16 cellular contexts compared by ENCODE assay signal in genomic region chr2:2764739-2765138, GRCh38.
A peak's percentile ranks its signal among the peaks of the same experiment; 100 is the strongest.
DNase-seq lines count a peak whose midpoint lies in the region; ATAC-seq and TF ChIP-seq lines count a peak whose summit lies in the region.
"Had no signal": no experiment of that assay in that cellular context is flagged by ENCODE, and none has a peak within 500 bp of the region (broad histone marks: within the 10 kb centered on the region; RNA-seq: fewer than 3 reads in every experiment).

No MANE protein-coding gene starts in this region.

- no peaks in the 10 kb centered on the region for H3K4me1 ChIP-seq in trophoblast cell (ENCODE audit: control insufficient read depth in 1 of 2, insufficient read depth in 2 of 2, low read length in 2 of 2)
- H3K4me1 ChIP-seq in CD8-positive, alpha-beta memory T cell (ENCODE audit: insufficient read depth, low read length), result no peaks in the 10 kb centered on the region
- H3K4me1 ChIP-seq: A549, HAP-1 had no signal

- CTCF ChIA-PET in CD8-positive, alpha-beta memory T cell (lab: Charles Lee), result no interaction called here

- peak overlapping the region; percentile 26 for H3K4me3 ChIP-seq in trophoblast cell (ENCODE audit: low read depth, low read length)
- H3K4me3 ChIP-seq in CD8-positive, alpha-beta memory T cell (ENCODE audit: low read length), result no peak overlapping the region
- H3K4me3 ChIP-seq: A549, HAP-1, K562 had no signal

- peaks cover 0 to 9% of the 10 kb centered on the region in 2 donors for H3K9me3 Mint-ChIP-seq in stimulated activated naive CD8-positive, alpha-beta T cell treated with anti-CD3 and anti-CD28 coated beads, Interleukin-15, amount 100 ng/mL, for 72 hours
- peaks cover 6% of the 10 kb centered on the region for H3K9me3 Mint-ChIP-seq in nephron
- H3K9me3 Mint-ChIP-seq in CD8-positive, alpha-beta memory T cell, result no peaks in the 10 kb centered on the region
- H3K9me3 Mint-ChIP-seq: CD4-positive, alpha-beta T cell had no signal

- WGBS in trophoblast cell (ENCODE audit: extremely low coverage, insufficient coverage, insufficient read length), result no CpG with 5 or more reads among the region's 18 CpGs

- no peak overlapping the region for H3K4me2 ChIP-seq in trophoblast cell (ENCODE audit: low read length)
- H3K4me2 ChIP-seq: A549 had no signal

- no peaks in the 10 kb centered on the region for H3K4me1 Mint-ChIP-seq in stimulated activated naive CD8-positive, alpha-beta T cell treated with anti-CD3 and anti-CD28 coated beads, Interleukin-15, amount 100 ng/mL, for 72 hours
- peaks cover 32% of the 10 kb centered on the region for H3K4me1 Mint-ChIP-seq in nephron
- H3K4me1 Mint-ChIP-seq in CD8-positive, alpha-beta memory T cell, result no peaks in the 10 kb centered on the region

- no peak overlapping the region for H2BK120ac ChIP-seq in trophoblast cell (ENCODE audit: insufficient read depth, low read length, poor library complexity)

- H3K4me3 Mint-ChIP-seq in stimulated activated naive CD8-positive, alpha-beta T cell treated with anti-CD3 and anti-CD28 coated beads, Interleukin-15, amount 100 ng/mL, for 72 hours, result no peak overlapping the region
- H3K4me3 Mint-ChIP-seq in nephron, result no peak overlapping the region
- H3K4me3 Mint-ChIP-seq in CD8-positive, alpha-beta memory T cell, result no peak overlapping the region
- H3K4me3 Mint-ChIP-seq: CD4-positive, alpha-beta T cell had no signal

- H2AK5ac ChIP-seq in trophoblast cell (ENCODE audit: low read length), result no peak overlapping the region

- H4K8ac ChIP-seq in trophoblast cell (ENCODE audit: low read depth, low read length), result no peak overlapping the region

- POLR2A ChIA-PET in CD8-positive, alpha-beta memory T cell (lab: Charles Lee), result no interaction called here

- H3K27me3 ChIP-seq in trophoblast cell (ENCODE audit: insufficient read depth, low read length), result no peaks in the 10 kb centered on the region
- no peaks in the 10 kb centered on the region for H3K27me3 ChIP-seq in CD8-positive, alpha-beta memory T cell (ENCODE audit: insufficient read depth, low read length, poor library complexity, severe bottlenecking)

- no peaks in the 10 kb centered on the region for H3K79me1 ChIP-seq in trophoblast cell (ENCODE audit: low read length)

- no peak overlapping the region for H3K4ac ChIP-seq in trophoblast cell (ENCODE audit: low read depth, low read length)

- DNase-seq in stimulated activated naive CD8-positive, alpha-beta T cell treated with anti-CD3 and anti-CD28 coated beads, Interleukin-15, Interleukin-2, amounts not matched to agents 100 U/mL and 50 U/mL, for 24 hours, result no peak
- no peak for DNase-seq in stimulated activated naive CD8-positive, alpha-beta T cell treated with anti-CD3 and anti-CD28 coated beads, Interleukin-15, amount 100 ng/mL, for 72 hours
- no peak for DNase-seq in trophoblast cell
- no peak for DNase-seq in CD8-positive, alpha-beta memory T cell
- no peak for DNase-seq in activated naive CD4-positive, alpha-beta T cell treated with anti-CD3 and anti-CD28 coated beads, Interleukin-2, amount 50 U/mL, for 16 hours
- DNase-seq: AML-193, DMS153, GDM1 had no signal

- no peaks in the 10 kb centered on the region for H3K27me3 Mint-ChIP-seq in stimulated activated naive CD8-positive, alpha-beta T cell treated with anti-CD3 and anti-CD28 coated beads, Interleukin-15, amount 100 ng/mL, for 72 hours
- H3K27me3 Mint-ChIP-seq in nephron (ENCODE audit: low read depth), result peaks cover 10% of the 10 kb centered on the region
- no peaks in the 10 kb centered on the region for H3K27me3 Mint-ChIP-seq in CD8-positive, alpha-beta memory T cell
- H3K27me3 Mint-ChIP-seq: CD4-positive, alpha-beta T cell had no signal

- H4K91ac ChIP-seq in trophoblast cell (ENCODE audit: low read depth, low read length), result no peak overlapping the region

- no peak overlapping the region for H3K14ac ChIP-seq in trophoblast cell (ENCODE audit: low read length)

- H2AFZ ChIP-seq in trophoblast cell (ENCODE audit: insufficient read depth, low read length, poor library complexity), result no peak overlapping the region

- peak; percentile 6 for ATAC-seq in stimulated activated naive CD8-positive, alpha-beta T cell treated with anti-CD3 and anti-CD28 coated beads, Interleukin-15, Interleukin-2, amounts not matched to agents 100 U/mL and 50 U/mL, for 24 hours
- no peak for ATAC-seq in stimulated activated naive CD8-positive, alpha-beta T cell treated with anti-CD3 and anti-CD28 coated beads, Interleukin-15, amount 100 ng/mL, for 72 hours
- no peak for ATAC-seq in HG02973 (IDR thresholded peaks at IDR 0.05; ENCODE audit: unreplicated experiment)
- ATAC-seq: A549, K562 had no signal

- no peak overlapping the region for H4K12ac ChIP-seq in trophoblast cell (ENCODE audit: low read depth, low read length)

- H3K18ac ChIP-seq in trophoblast cell (ENCODE audit: low read length), result no peak overlapping the region

- H2BK5ac ChIP-seq in trophoblast cell (ENCODE audit: low read depth, low read length, poor library complexity), result no peak overlapping the region

- no peaks in the 10 kb centered on the region for H3K36me3 ChIP-seq in trophoblast cell (ENCODE audit: control insufficient read depth in 1 of 2, insufficient read depth in 2 of 2, low read length in 2 of 2)
- H3K36me3 ChIP-seq in CD8-positive, alpha-beta memory T cell (ENCODE audit: insufficient read depth, low read length), result no peaks in the 10 kb centered on the region
- H3K36me3 ChIP-seq: HAP-1 had no signal

- H3K9ac ChIP-seq in trophoblast cell (ENCODE audit: low read length), result no peak overlapping the region

- no peak overlapping the region for H3K23ac ChIP-seq in trophoblast cell (ENCODE audit: low read length)

- no peaks in the 10 kb centered on the region for H3K36me3 Mint-ChIP-seq in nephron (ENCODE audit: low read depth)
- H3K36me3 Mint-ChIP-seq in CD8-positive, alpha-beta memory T cell, result no peaks in the 10 kb centered on the region

- H2BK12ac ChIP-seq in trophoblast cell (ENCODE audit: low read length), result no peak overlapping the region

- TF ChIP-seq CTCF in nephron (IDR thresholded peaks at IDR 0.05; ENCODE audit: unreplicated experiment in 3 of 3), result no peak

- H3K27ac ChIP-seq in trophoblast cell (ENCODE audit: low read depth, low read length), result no peak overlapping the region
- no peak overlapping the region for H3K27ac ChIP-seq in CD8-positive, alpha-beta memory T cell (ENCODE audit: low read depth, low read length)
- H3K27ac ChIP-seq: 22Rv1, A549, C4-2B had no signal

- H3K27ac Mint-ChIP-seq in stimulated activated naive CD8-positive, alpha-beta T cell treated with anti-CD3 and anti-CD28 coated beads, Interleukin-15, amount 100 ng/mL, for 72 hours, result no peak overlapping the region
- H3K27ac Mint-ChIP-seq in nephron, result peak overlapping the region in 2 of 3 experiments; percentile 23 to 62
- no peak overlapping the region for H3K27ac Mint-ChIP-seq in CD8-positive, alpha-beta memory T cell
- H3K27ac Mint-ChIP-seq: CD4-positive, alpha-beta T cell had no signal

- H3K79me2 ChIP-seq in trophoblast cell (ENCODE audit: control insufficient read depth, insufficient read depth, low read length, poor library complexity), result no peaks in the 10 kb centered on the region

- peaks cover 15% of the 10 kb centered on the region for H3K9me3 ChIP-seq in trophoblast cell (ENCODE audit: insufficient read depth, low read depth, low read length)
- no peaks in the 10 kb centered on the region for H3K9me3 ChIP-seq in CD8-positive, alpha-beta memory T cell (ENCODE audit: low read length)
- H3K9me3 ChIP-seq: A549, HAP-1 had no signal

Comparison
In these comparisons a context has a peak if more than half of its experiments do, and no peak if none do; other contexts are left out.
1. H3K27ac Mint-ChIP-seq: peak in nephron (2 of 3); none in stimulated activated naive CD8-positive, alpha-beta T cell treated with anti-CD3 and anti-CD28 coated beads, Interleukin-15, amount 100 ng/mL, for 72 hours (0 of 2) and CD8-positive, alpha-beta memory T cell (0 of 8).